Comparison of ENCODE assay signal across 10 cellular contexts in genomic region chr20:36094497-36094896, GRCh38.
DNase-seq lines count a peak whose midpoint lies in the region; ATAC-seq, FAIRE-seq and TF ChIP-seq lines count a peak whose summit lies in the region.
"Had no signal": no experiment of that assay in that cellular context is flagged by ENCODE, and none has a peak within 500 bp of the region (broad histone marks: within the 10 kb centered on the region; RNA-seq: fewer than 3 reads in every experiment).

No MANE protein-coding gene starts in this region.

- ATAC-seq in left ventricle myocardium superior (peak; percentile 50), psoas muscle (no peak), HG02840 (IDR thresholded peaks at IDR 0.05; ENCODE audit: low FRiP score, unreplicated experiment) (no peak), GM21526 (IDR thresholded peaks at IDR 0.05; ENCODE audit: low FRiP score, unreplicated experiment) (no peak)
- ATAC-seq in stimulated activated naive CD8-positive, alpha-beta T cell treated with anti-CD3 and anti-CD28 coated beads, Interleukin-15, amount 100 ng/mL, for 72 hours: no peak

- H3K4me3 ChIP-seq in astrocyte (ENCODE audit: insufficient read depth, low read depth, low read length) (no peak overlapping the region), psoas muscle (peak overlapping the region; percentile 73)
- no peak overlapping the region for H3K4me3 ChIP-seq in CD4-positive, alpha-beta memory T cell (ENCODE audit: low read length in 2 of 2)

- H3K4me2 ChIP-seq in astrocyte (ENCODE audit: low read length): peak overlapping the region; percentile 100

- H3K9me3 Mint-ChIP-seq in Calu3 (ENCODE audit: low read depth, unreplicated experiment): no peaks in the 10 kb centered on the region
- H3K9me3 Mint-ChIP-seq in astrocyte (ENCODE audit: unreplicated experiment): no peaks in the 10 kb centered on the region
- peaks cover 0 to 2% (median 0%) of the 10 kb centered on the region in 8 donors for H3K9me3 Mint-ChIP-seq in CD4-positive, alpha-beta memory T cell
- no peaks in the 10 kb centered on the region for H3K9me3 Mint-ChIP-seq in stimulated activated naive CD8-positive, alpha-beta T cell treated with anti-CD3 and anti-CD28 coated beads, Interleukin-15, amount 100 ng/mL, for 72 hours

- peak overlapping the region; percentile 57 for H2AFZ ChIP-seq in astrocyte (ENCODE audit: low read depth, low read length)

- peaks cover 21% of the 10 kb centered on the region for H3K4me1 ChIP-seq in astrocyte (ENCODE audit: insufficient read depth, low read length)
- H3K4me1 ChIP-seq in psoas muscle: peaks cover 7% of the 10 kb centered on the region
- H3K4me1 ChIP-seq in CD4-positive, alpha-beta memory T cell (ENCODE audit: insufficient read depth, low read length): peaks cover 19% of the 10 kb centered on the region

- H4K20me1 ChIP-seq in astrocyte (ENCODE audit: insufficient read depth, low read length): peaks cover 4% of the 10 kb centered on the region

- H3K79me2 ChIP-seq in astrocyte (ENCODE audit: insufficient read depth, low read length): no peaks in the 10 kb centered on the region

- CTCF ChIA-PET in Calu3 (lab: Charles Lee): interaction anchor here (1.1 to 2.3 kb wide), 5 partner anchors 8 to 102 kb away, joined by 3 to 11 read pairs (median 6); no protein-coding TSS in a partner anchor
- CTCF ChIA-PET in CD4-positive, alpha-beta memory T cell (lab: Charles Lee; ENCODE audit: partially characterized antibody): interaction anchor here (0.9 to 2.7 kb wide), 2 partner anchors 44 to 101 kb away, joined by 3 to 8 read pairs; no protein-coding TSS in a partner anchor

- TF ChIP-seq CTCF in Calu3 (IDR thresholded peaks at IDR 0.05; ENCODE audit: unreplicated experiment) (no peak), astrocyte (IDR thresholded peaks at IDR 0.05; ENCODE audit: insufficient read depth, low read depth, low read length) (no peak), psoas muscle (IDR thresholded peaks at IDR 0.05) (no peak)

- H3K27ac Mint-ChIP-seq in Calu3 (ENCODE audit: unreplicated experiment) (peak overlapping the region; percentile 53), astrocyte (ENCODE audit: unreplicated experiment) (no peak overlapping the region)
- no peak overlapping the region for H3K27ac Mint-ChIP-seq in CD4-positive, alpha-beta memory T cell
- H3K27ac Mint-ChIP-seq in stimulated activated naive CD8-positive, alpha-beta T cell treated with anti-CD3 and anti-CD28 coated beads, Interleukin-15, amount 100 ng/mL, for 72 hours: no peak overlapping the region

- DNase-seq in Calu3: no peak
- peak; percentile 48 for DNase-seq in astrocyte (ENCODE audit: low read depth)
- no peak for DNase-seq in left ventricle myocardium superior
- no peak for DNase-seq in psoas muscle
- no peak for DNase-seq in CD4-positive, alpha-beta memory T cell
- DNase-seq in stimulated activated naive CD8-positive, alpha-beta T cell treated with anti-CD3 and anti-CD28 coated beads, Interleukin-15, amount 100 ng/mL, for 72 hours: no peak
- DNase-seq: activated CD4-positive, alpha-beta T cell treated with anti-CD3 and anti-CD28 coated beads for 1 hour; KG1 had no signal

- H3K4me3 Mint-ChIP-seq in Calu3 (ENCODE audit: low read depth, unreplicated experiment): peak overlapping the region; percentile 94
- H3K4me3 Mint-ChIP-seq in astrocyte (ENCODE audit: unreplicated experiment): peak overlapping the region; percentile 67
- H3K4me3 Mint-ChIP-seq in CD4-positive, alpha-beta memory T cell: peak overlapping the region in 2 of 8 donors; percentile 89
- H3K4me3 Mint-ChIP-seq in stimulated activated naive CD8-positive, alpha-beta T cell treated with anti-CD3 and anti-CD28 coated beads, Interleukin-15, amount 100 ng/mL, for 72 hours: no peak overlapping the region

- no peak overlapping the region for H3K27ac ChIP-seq in astrocyte (ENCODE audit: low read depth, low read length)
- peak overlapping the region; percentile 14 for H3K27ac ChIP-seq in psoas muscle
- H3K27ac ChIP-seq in CD4-positive, alpha-beta memory T cell (ENCODE audit: low read depth, low read length): no peak overlapping the region

- H3K36me3 ChIP-seq in astrocyte (ENCODE audit: insufficient read depth, low read length): no peaks in the 10 kb centered on the region
- no peaks in the 10 kb centered on the region for H3K36me3 ChIP-seq in psoas muscle (ENCODE audit: insufficient read depth in 1 of 2, low read depth in 1 of 2)
- no peaks in the 10 kb centered on the region for H3K36me3 ChIP-seq in CD4-positive, alpha-beta memory T cell (ENCODE audit: insufficient read depth, low read length)

- intact Hi-C loops in Calu3 (cut with micrococcal nuclease; ENCODE audit: unreplicated experiment): loop anchor here (5.0 kb wide), 1 partner anchor 47 kb away; no protein-coding TSS in a partner anchor
- intact Hi-C loops in left ventricle myocardium superior (cut with micrococcal nuclease): no loop called here
- intact Hi-C loops in psoas muscle (cut with DNase I): no loop called here
- intact Hi-C loops in CD4-positive, alpha-beta memory T cell (cut with micrococcal nuclease): no loop called here

- H3K9me3 ChIP-seq in astrocyte (ENCODE audit: insufficient read depth, low read depth, low read length): no peaks in the 10 kb centered on the region
- H3K9me3 ChIP-seq in psoas muscle: no peaks in the 10 kb centered on the region
- no peaks in the 10 kb centered on the region for H3K9me3 ChIP-seq in CD4-positive, alpha-beta memory T cell (ENCODE audit: control insufficient read depth in 1 of 2, low read length in 2 of 2)

- no peak overlapping the region for H3K9ac ChIP-seq in astrocyte (ENCODE audit: low read length)

- peaks cover 15% of the 10 kb centered on the region for H3K27me3 ChIP-seq in astrocyte (ENCODE audit: insufficient read depth, low read length)
- peaks cover 0 to 39% (median 14%) of the 10 kb centered on the region in 3 donors for H3K27me3 ChIP-seq in psoas muscle (ENCODE audit: insufficient read depth in 3 of 3, low read length in 2 of 3)
- H3K27me3 ChIP-seq in CD4-positive, alpha-beta memory T cell (ENCODE audit: insufficient read depth, low read length): peaks cover 20% of the 10 kb centered on the region

- POLR2A ChIA-PET in CD4-positive, alpha-beta memory T cell (lab: Charles Lee; ENCODE audit: partially characterized antibody): no interaction called here

- peaks cover 38% of the 10 kb centered on the region for H3K36me3 Mint-ChIP-seq in Calu3 (ENCODE audit: insufficient read depth, unreplicated experiment)
- H3K36me3 Mint-ChIP-seq in astrocyte (ENCODE audit: low read depth, unreplicated experiment): no peaks in the 10 kb centered on the region
- H3K36me3 Mint-ChIP-seq in CD4-positive, alpha-beta memory T cell: peaks cover 3 to 4% of the 10 kb centered on the region in 2 donors

- H3K27me3 Mint-ChIP-seq in Calu3 (ENCODE audit: unreplicated experiment) (no peaks in the 10 kb centered on the region), astrocyte (ENCODE audit: low read depth, unreplicated experiment) (peaks cover 53% of the 10 kb centered on the region)
- H3K27me3 Mint-ChIP-seq in CD4-positive, alpha-beta memory T cell: peaks cover 28 to 32% of the 10 kb centered on the region in 2 donors
- H3K27me3 Mint-ChIP-seq in stimulated activated naive CD8-positive, alpha-beta T cell treated with anti-CD3 and anti-CD28 coated beads, Interleukin-15, amount 100 ng/mL, for 72 hours: peaks cover 50% of the 10 kb centered on the region

- FAIRE-seq in astrocyte (lab: Jason Lieb, UNC): no peak

- 36 to 44% (median 41%) methylated on average over 6 of the region's 6 CpGs for WGBS in psoas muscle, 3 donors

- H3K4me1 Mint-ChIP-seq in Calu3 (ENCODE audit: low read depth, unreplicated experiment) (peaks cover 69% of the 10 kb centered on the region), astrocyte (ENCODE audit: low read depth, unreplicated experiment) (peaks cover 14% of the 10 kb centered on the region)
- H3K4me1 Mint-ChIP-seq in CD4-positive, alpha-beta memory T cell: peaks cover 7 to 24% (median 12%) of the 10 kb centered on the region in 4 donors
- peaks cover 25% of the 10 kb centered on the region for H3K4me1 Mint-ChIP-seq in stimulated activated naive CD8-positive, alpha-beta T cell treated with anti-CD3 and anti-CD28 coated beads, Interleukin-15, amount 100 ng/mL, for 72 hours

- TSS peak; percentile 32 for BruUV-seq in Calu3 (replicated peaks; lab: Mats Ljungman, UMichigan)

Comparison
In these comparisons a context has a peak if more than half of its experiments do, and no peak if none do; other contexts are left out.
1. H3K4me3 Mint-ChIP-seq: peak in Calu3 (single experiment) and astrocyte (single experiment); none in stimulated activated naive CD8-positive, alpha-beta T cell treated with anti-CD3 and anti-CD28 coated beads, Interleukin-15, amount 100 ng/mL, for 72 hours (0 of 2).